ENCODE assay signal across 20 cellular contexts in the genomic region with DNA sequence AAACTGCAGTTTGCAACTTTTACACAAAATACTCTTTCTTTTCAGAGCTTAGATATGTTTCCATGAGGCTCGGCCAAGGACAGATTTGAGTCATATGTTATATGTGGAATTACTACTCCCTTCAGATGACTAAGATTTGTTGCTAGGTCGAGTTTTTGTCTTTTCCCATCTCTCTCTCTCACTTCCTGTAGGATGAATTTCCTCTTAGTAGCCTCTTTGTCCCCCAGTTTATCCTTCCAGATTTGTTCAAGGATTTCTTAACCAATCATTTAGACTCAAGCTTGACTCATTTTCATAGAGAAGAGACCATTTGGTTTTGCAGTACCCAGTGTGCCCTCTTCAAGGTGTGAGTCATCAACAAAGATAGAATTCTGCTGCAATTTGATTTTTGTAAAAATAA.
A peak's percentile ranks its signal among the peaks of the same experiment; 100 is the strongest.
DNase-seq lines count a peak whose midpoint lies in the region; ATAC-seq and TF ChIP-seq lines count a peak whose summit lies in the region.
"Had no signal": no experiment of that assay in that cellular context is flagged by ENCODE, and none has a peak within 500 bp of the region (broad histone marks: within the 10 kb centered on the region; RNA-seq: fewer than 3 reads in every experiment).

No MANE protein-coding gene starts in this region.

- DNase-seq in activated naive CD8-positive, alpha-beta T cell treated with anti-CD3 and anti-CD28 coated beads, Interleukin-2, amount 50 U/mL, for 24 hours: no peak
- DNase-seq in activated naive CD8-positive, alpha-beta T cell treated with anti-CD3 and anti-CD28 coated beads for 36 hours: no peak
- DNase-seq in RWPE2 (ENCODE audit: low spot score) (no peak), fibroblast of pulmonary artery (ENCODE audit: low read depth) (peak; percentile 41), type B pancreatic cell (ENCODE audit: extremely low spot score, unreplicated experiment) (no peak), NK-92 (lab: John Stamatoyannopoulos, UW; ENCODE audit: unreplicated experiment) (no peak), NOMO-1 treated with DMSO at 0.1 percent for 48 hours (lab: John Stamatoyannopoulos, UW; ENCODE audit: unreplicated experiment) (no peak)
- DNase-seq: activated CD4-positive, alpha-beta T cell treated with anti-CD3 and anti-CD28 coated beads for 1 hour; activated gamma-delta T cell treated with Interleukin-2 at 50 U/mL for 16 hours; body of pancreas; CD8-positive, alpha-beta T cell; DMS79; midbrain; NCI-H187; stimulated activated CD4-positive, alpha-beta T cell treated with anti-CD3 and anti-CD28 coated beads, Interleukin-4, amount 100 ng/mL, for 1 hour; T1000 had no signal

- H3K4me3 Mint-ChIP-seq in activated naive CD8-positive, alpha-beta T cell treated with anti-CD3 and anti-CD28 coated beads, Interleukin-2, amount 50 U/mL, for 24 hours: no peak overlapping the region
- no peak overlapping the region for H3K4me3 Mint-ChIP-seq in activated naive CD8-positive, alpha-beta T cell treated with anti-CD3 and anti-CD28 coated beads for 36 hours
- H3K4me3 Mint-ChIP-seq in type B pancreatic cell: no peak overlapping the region
- H3K4me3 Mint-ChIP-seq: CD8-positive, alpha-beta T cell had no signal

- no peak overlapping the region for H3K4me3 ChIP-seq in RWPE2 (ENCODE audit: severe bottlenecking)
- no peak overlapping the region for H3K4me3 ChIP-seq in fibroblast of pulmonary artery (replicated peaks; ENCODE audit: low read depth, low read length)
- H3K4me3 ChIP-seq: body of pancreas, prostate gland, smooth muscle cell had no signal

- no peaks in the 10 kb centered on the region for H3K9me3 ChIP-seq in RWPE2 (ENCODE audit: severe bottlenecking)
- H3K9me3 ChIP-seq: body of pancreas, prostate gland had no signal

- H3K36me3 ChIP-seq in RWPE2 (ENCODE audit: low read depth): no peaks in the 10 kb centered on the region
- H3K36me3 ChIP-seq: prostate gland had no signal

- H3K27ac Mint-ChIP-seq in activated naive CD8-positive, alpha-beta T cell treated with anti-CD3 and anti-CD28 coated beads, Interleukin-2, amount 50 U/mL, for 24 hours: peak overlapping the region; percentile 18
- no peak overlapping the region for H3K27ac Mint-ChIP-seq in activated naive CD8-positive, alpha-beta T cell treated with anti-CD3 and anti-CD28 coated beads for 36 hours
- H3K27ac Mint-ChIP-seq in type B pancreatic cell: no peak overlapping the region
- H3K27ac Mint-ChIP-seq: CD8-positive, alpha-beta T cell had no signal

- no peak for ATAC-seq in activated naive CD8-positive, alpha-beta T cell treated with anti-CD3 and anti-CD28 coated beads, Interleukin-2, amount 50 U/mL, for 24 hours
- ATAC-seq in RWPE2 (ENCODE audit: low read depth): peak; percentile 58; the same call in 2 of the 3 replicates
- no peak for ATAC-seq in GM21528 (IDR thresholded peaks at IDR 0.05; ENCODE audit: low FRiP score, unreplicated experiment)
- ATAC-seq: body of pancreas; CD8-positive, alpha-beta T cell; left lobe of liver had no signal

- H3K27ac ChIP-seq in RWPE2 (ENCODE audit: poor library complexity, severe bottlenecking): no peak overlapping the region
- H3K27ac ChIP-seq: body of pancreas, prostate gland had no signal

- no peaks in the 10 kb centered on the region for H3K36me3 Mint-ChIP-seq in activated naive CD8-positive, alpha-beta T cell treated with anti-CD3 and anti-CD28 coated beads, Interleukin-2, amount 50 U/mL, for 24 hours (ENCODE audit: low read depth)
- no peaks in the 10 kb centered on the region for H3K36me3 Mint-ChIP-seq in activated naive CD8-positive, alpha-beta T cell treated with anti-CD3 and anti-CD28 coated beads for 36 hours
- H3K36me3 Mint-ChIP-seq in type B pancreatic cell: no peaks in the 10 kb centered on the region
- H3K36me3 Mint-ChIP-seq: CD8-positive, alpha-beta T cell had no signal

- H3K9me3 Mint-ChIP-seq in activated naive CD8-positive, alpha-beta T cell treated with anti-CD3 and anti-CD28 coated beads, Interleukin-2, amount 50 U/mL, for 24 hours: no peaks in the 10 kb centered on the region
- no peaks in the 10 kb centered on the region for H3K9me3 Mint-ChIP-seq in activated naive CD8-positive, alpha-beta T cell treated with anti-CD3 and anti-CD28 coated beads for 36 hours
- peaks cover 7% of the 10 kb centered on the region for H3K9me3 Mint-ChIP-seq in type B pancreatic cell
- H3K9me3 Mint-ChIP-seq: CD8-positive, alpha-beta T cell had no signal

- peaks cover 2% of the 10 kb centered on the region for H3K27me3 Mint-ChIP-seq in activated naive CD8-positive, alpha-beta T cell treated with anti-CD3 and anti-CD28 coated beads, Interleukin-2, amount 50 U/mL, for 24 hours
- H3K27me3 Mint-ChIP-seq in activated naive CD8-positive, alpha-beta T cell treated with anti-CD3 and anti-CD28 coated beads for 36 hours: peaks cover 3% of the 10 kb centered on the region
- H3K27me3 Mint-ChIP-seq in type B pancreatic cell: no peaks in the 10 kb centered on the region

- TF ChIP-seq CTCF in RWPE2 (IDR thresholded peaks at IDR 0.05; ENCODE audit: poor library complexity, severe bottlenecking) (no peak), fibroblast of pulmonary artery (IDR thresholded peaks at IDR 0.05; ENCODE audit: low read length, missing control alignments) (no peak), type B pancreatic cell (conservative IDR thresholded peaks at IDR 0.05) (no peak)

- peaks cover 2% of the 10 kb centered on the region for H3K4me1 Mint-ChIP-seq in activated naive CD8-positive, alpha-beta T cell treated with anti-CD3 and anti-CD28 coated beads, Interleukin-2, amount 50 U/mL, for 24 hours
- H3K4me1 Mint-ChIP-seq in activated naive CD8-positive, alpha-beta T cell treated with anti-CD3 and anti-CD28 coated beads for 36 hours: no peaks in the 10 kb centered on the region
- no peaks in the 10 kb centered on the region for H3K4me1 Mint-ChIP-seq in type B pancreatic cell (ENCODE audit: unreplicated experiment)

- no peaks in the 10 kb centered on the region for H3K4me1 ChIP-seq in RWPE2 (ENCODE audit: insufficient read depth, poor library complexity, severe bottlenecking)
- H3K4me1 ChIP-seq: body of pancreas, prostate gland had no signal

- H3K27me3 ChIP-seq in RWPE2 (ENCODE audit: insufficient read depth, poor library complexity, severe bottlenecking): no peaks in the 10 kb centered on the region
- H3K27me3 ChIP-seq: body of pancreas had no signal
